Comparison of ENCODE assay signal across 8 cellular contexts in the genomic region with DNA sequence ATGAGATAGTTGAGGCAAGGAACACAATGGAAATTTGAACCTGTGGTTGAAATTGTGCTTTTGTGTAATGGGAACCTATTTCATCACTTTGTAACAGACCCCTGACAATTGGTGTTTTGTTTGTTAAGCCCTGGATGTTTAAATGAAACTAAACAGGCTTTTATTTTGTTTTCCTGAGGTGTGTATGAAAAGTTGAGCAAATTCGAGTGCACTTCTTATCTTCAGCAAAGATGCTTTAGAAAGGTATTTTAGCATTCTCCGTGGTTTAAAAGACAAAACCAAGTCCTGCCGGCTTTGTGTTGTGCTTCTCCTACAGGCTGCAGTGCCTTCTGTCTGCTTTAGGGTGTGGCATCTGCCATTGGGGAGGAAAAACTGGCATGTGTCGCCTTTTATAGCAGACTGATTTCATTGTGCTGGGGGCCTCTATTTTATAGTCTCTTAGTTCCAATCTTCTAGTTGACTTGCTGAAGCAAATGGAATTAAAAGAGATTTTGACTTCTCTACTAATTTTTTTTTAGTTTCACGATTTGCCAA. TPM values are rescaled to one million over a fixed set of nuclear protein-coding genes. Genes with fewer than 3 reads are reported as not detected.
A peak's percentile ranks its signal among the peaks of the same experiment; 100 is the strongest.
DNase-seq lines count a peak whose midpoint lies in the region; ATAC-seq, FAIRE-seq and TF ChIP-seq lines count a peak whose summit lies in the region.

No MANE protein-coding gene starts in this region.

- DNase-seq in NCI-H1694 (lab: John Stamatoyannopoulos, UW) (peak; percentile 53), bronchial epithelial cell (ENCODE audit: low read depth) (peak; percentile 31), neural progenitor cell (ENCODE audit: low spot score) (peak; percentile 50), GOT3 (lab: John Stamatoyannopoulos, UW) (no peak), NOMO-1 treated with dmso at 0.1 percent for 144 hours (lab: John Stamatoyannopoulos, UW; ENCODE audit: unreplicated experiment) (no peak)
- no peak for DNase-seq in stimulated activated CD4-positive, alpha-beta T cell treated with anti-CD3 and anti-CD28 coated beads, Interleukin-2, amount 100 ng/mL, for 48 hours

- H3F3A ChIP-seq in DOHH2 (ENCODE audit: control insufficient read depth, insufficient read depth) (peaks cover 22% of the 10 kb centered on the region), neural progenitor cell (ENCODE audit: low read depth) (peaks cover 46% of the 10 kb centered on the region)

- no peaks in the 10 kb centered on the region for H3K36me3 Mint-ChIP-seq in neural progenitor cell

- no peaks in the 10 kb centered on the region for H3K9me2 ChIP-seq in DOHH2 (replicated peaks; ENCODE audit: control insufficient read depth, low read length)

- no peak for FAIRE-seq in bronchial epithelial cell (lab: Jason Lieb, UNC)

- no peaks in the 10 kb centered on the region for H4K20me1 ChIP-seq in DOHH2 (ENCODE audit: control insufficient read depth, insufficient read depth, low read depth, low read length)
- peaks cover 37% of the 10 kb centered on the region for H4K20me1 ChIP-seq in neural progenitor cell (ENCODE audit: low read depth)

- H3K4me2 ChIP-seq in DOHH2 (ENCODE audit: low read length) (peak overlapping the region; percentile 89), neural progenitor cell (peak overlapping the region; percentile 80)

- H3K27ac ChIP-seq in DOHH2 (ENCODE audit: low read depth, low read length), result no peak overlapping the region
- H3K27ac ChIP-seq in neural progenitor cell, result no peak overlapping the region

- H3K9ac ChIP-seq in neural progenitor cell, result no peak overlapping the region

- H3K9me3 Mint-ChIP-seq in neural progenitor cell, result no peaks in the 10 kb centered on the region

- H2AFZ ChIP-seq in neural progenitor cell (replicated peaks), result no peak overlapping the region

- no peak for ATAC-seq in HG02884 (IDR thresholded peaks at IDR 0.05; ENCODE audit: unreplicated experiment)

- no peak for TF ChIP-seq CTCF in DOHH2 (IDR thresholded peaks at IDR 0.05; ENCODE audit: low read depth, low read length, poor library complexity, severe bottlenecking)
- TF ChIP-seq CTCF in bronchial epithelial cell (IDR thresholded peaks at IDR 0.05; ENCODE audit: insufficient read depth, low read length, severe bottlenecking), result no peak
- no peak for TF ChIP-seq CTCF in neural progenitor cell (IDR thresholded peaks at IDR 0.05)

- H3K9me3 ChIP-seq in DOHH2 (ENCODE audit: control insufficient read depth, insufficient read depth, low read length) (no peaks in the 10 kb centered on the region), neural progenitor cell (ENCODE audit: low read depth) (no peaks in the 10 kb centered on the region)

- no peak overlapping the region for H3K4me3 ChIP-seq in DOHH2 (ENCODE audit: low read length)
- H3K4me3 ChIP-seq in bronchial epithelial cell (ENCODE audit: low read depth, low read length), result no peak overlapping the region
- peak overlapping the region; percentile 23 for H3K4me3 ChIP-seq in neural progenitor cell

- H3K4me1 ChIP-seq in DOHH2 (ENCODE audit: control insufficient read depth, low read length) (peaks cover 39% of the 10 kb centered on the region), neural progenitor cell (peaks cover 34% of the 10 kb centered on the region)

- H3K27ac Mint-ChIP-seq in neural progenitor cell, result peak overlapping the region; percentile 90

- H3K36me3 ChIP-seq in DOHH2 (ENCODE audit: control insufficient read depth, low read length), result peaks cover 10% of the 10 kb centered on the region
- no peaks in the 10 kb centered on the region for H3K36me3 ChIP-seq in bronchial epithelial cell (ENCODE audit: control insufficient read depth, insufficient read depth, low read length)
- no peaks in the 10 kb centered on the region for H3K36me3 ChIP-seq in neural progenitor cell

- H3K79me2 ChIP-seq in DOHH2 (ENCODE audit: control insufficient read depth, low read length) (peaks cover 40% of the 10 kb centered on the region), neural progenitor cell (ENCODE audit: low read depth) (peaks cover 45% of the 10 kb centered on the region)

- peak overlapping the region; percentile 66 for H3K4me3 Mint-ChIP-seq in neural progenitor cell

- no peaks in the 10 kb centered on the region for H3K27me3 ChIP-seq in DOHH2 (ENCODE audit: control insufficient read depth, low read length)
- no peaks in the 10 kb centered on the region for H3K27me3 ChIP-seq in bronchial epithelial cell (ENCODE audit: control insufficient read depth, insufficient read depth, low read length)
- no peaks in the 10 kb centered on the region for H3K27me3 ChIP-seq in neural progenitor cell

- H3K27me3 Mint-ChIP-seq in neural progenitor cell (ENCODE audit: insufficient read depth, low read depth), result peaks cover 19% of the 10 kb centered on the region

- peaks cover 38% of the 10 kb centered on the region for H3K4me1 Mint-ChIP-seq in neural progenitor cell

RNA-seq across cellular contexts. Expression of a gene that starts 2.2 kb away (rescaled TPM):
- total RNA-seq in bronchial epithelial cell (16.3 and 27.5 TPM in 2 replicates), neural progenitor cell (ENCODE audit: low replicate concordance) (52.8 and 62.1 TPM in 2 replicates)

Comparison
In these comparisons a context has a peak if more than half of its experiments do, and no peak if none do; other contexts are left out.
1. DNase-seq: peak in NCI-H1694 (single experiment), bronchial epithelial cell (single experiment) and neural progenitor cell (single experiment); none in stimulated activated CD4-positive, alpha-beta T cell treated with anti-CD3 and anti-CD28 coated beads, Interleukin-2, amount 100 ng/mL, for 48 hours (0 of 2), GOT3 (single experiment) and NOMO-1 treated with dmso at 0.1 percent for 144 hours (single experiment).